Comparison of ENCODE assay signal across 23 cellular contexts in genomic region chr10:99540339-99540672, GRCh38. TPM values are rescaled to one million over a fixed set of nuclear protein-coding genes. Genes with fewer than 3 reads are reported as not detected.
DNase-seq lines count a peak whose midpoint lies in the region; ATAC-seq lines count a peak whose summit lies in the region.
"Had no signal": no experiment of that assay in that cellular context is flagged by ENCODE, and none has a peak within 500 bp of the region (broad histone marks: within the 10 kb centered on the region; RNA-seq: fewer than 3 reads in every experiment).

No MANE protein-coding gene starts in this region.

- POLR2A ChIA-PET in T-cell (lab: Charles Lee), result no interaction called here

- intact Hi-C loops in activated naive CD4-positive, alpha-beta T cell treated with anti-CD3 and anti-CD28 coated beads for 36 hours (cut with micrococcal nuclease), result no loop called here

- H3K27me3 Mint-ChIP-seq in activated naive CD4-positive, alpha-beta T cell treated with anti-CD3 and anti-CD28 coated beads for 36 hours (ENCODE audit: low read depth), result peaks cover 67% of the 10 kb centered on the region
- H3K27me3 Mint-ChIP-seq in activated naive CD4-positive, alpha-beta T cell treated with anti-CD3 and anti-CD28 coated beads, Interleukin-2, amount 10 ng/mL, durations not matched to agents 7 days and 5 days, result peaks cover 92% of the 10 kb centered on the region
- H3K27me3 Mint-ChIP-seq in T-cell, result peaks cover 56 to 78% of the 10 kb centered on the region in 2 donors
- H3K27me3 Mint-ChIP-seq in memory B cell, result peaks cover 42% of the 10 kb centered on the region
- H3K27me3 Mint-ChIP-seq in stimulated activated naive CD8-positive, alpha-beta T cell treated with anti-CD3 and anti-CD28 coated beads, Interleukin-15, amount 100 ng/mL, for 72 hours, result peaks cover 99% of the 10 kb centered on the region

- peaks cover 14% of the 10 kb centered on the region for H3K4me1 Mint-ChIP-seq in activated naive CD4-positive, alpha-beta T cell treated with anti-CD3 and anti-CD28 coated beads for 36 hours (ENCODE audit: low read depth)
- peaks cover 12% of the 10 kb centered on the region for H3K4me1 Mint-ChIP-seq in activated naive CD4-positive, alpha-beta T cell treated with anti-CD3 and anti-CD28 coated beads, Interleukin-2, amount 10 ng/mL, durations not matched to agents 7 days and 5 days
- H3K4me1 Mint-ChIP-seq in T-cell (peaks cover 7 to 28% (median 16%) of the 10 kb centered on the region in 3 donors), memory B cell (peaks cover 11% of the 10 kb centered on the region)
- peaks cover 31% of the 10 kb centered on the region for H3K4me1 Mint-ChIP-seq in stimulated activated naive CD8-positive, alpha-beta T cell treated with anti-CD3 and anti-CD28 coated beads, Interleukin-15, amount 100 ng/mL, for 72 hours

- CTCF ChIA-PET in activated naive CD4-positive, alpha-beta T cell treated with anti-CD3 and anti-CD28 coated beads for 36 hours (lab: Charles Lee), result interaction anchor here (0.6 kb wide), 1 partner anchor 1726 kb away, joined by 3 read pairs; no protein-coding TSS in a partner anchor
- CTCF ChIA-PET in activated naive CD4-positive, alpha-beta T cell treated with anti-CD3 and anti-CD28 coated beads, Interleukin-2, amount 10 ng/mL, durations not matched to agents 7 days and 5 days (lab: Charles Lee), result no interaction called here
- CTCF ChIA-PET in T-cell (lab: Charles Lee), result no interaction called here

- no peaks in the 10 kb centered on the region for H3K36me3 Mint-ChIP-seq in activated naive CD4-positive, alpha-beta T cell treated with anti-CD3 and anti-CD28 coated beads for 36 hours (ENCODE audit: low read depth)
- no peaks in the 10 kb centered on the region for H3K36me3 Mint-ChIP-seq in activated naive CD4-positive, alpha-beta T cell treated with anti-CD3 and anti-CD28 coated beads, Interleukin-2, amount 10 ng/mL, durations not matched to agents 7 days and 5 days
- H3K36me3 Mint-ChIP-seq in T-cell (no peaks in the 10 kb centered on the region), memory B cell (no peaks in the 10 kb centered on the region)
- H3K36me3 Mint-ChIP-seq: CD8-positive, alpha-beta T cell had no signal

- no peak for DNase-seq in activated naive CD4-positive, alpha-beta T cell treated with anti-CD3 and anti-CD28 coated beads for 36 hours
- no peak for DNase-seq in activated naive CD4-positive, alpha-beta T cell treated with anti-CD3 and anti-CD28 coated beads, Interleukin-2, amount 10 ng/mL, durations not matched to agents 7 days and 5 days
- DNase-seq in T-cell, result no peak
- DNase-seq in memory B cell (ENCODE audit: low spot score in 2 of 2), result no peak
- no peak for DNase-seq in stimulated activated naive CD8-positive, alpha-beta T cell treated with anti-CD3 and anti-CD28 coated beads, Interleukin-15, amount 100 ng/mL, for 72 hours
- DNase-seq in cerebellum (ENCODE audit: low spot score), result no peak
- DNase-seq: activated CD4-positive, alpha-beta T cell treated with anti-CD3 and anti-CD28 coated beads for 36 hours; activated CD8-positive, alpha-beta memory T cell treated with anti-CD3 and anti-CD28 coated beads, Interleukin-2, amount 50 U/mL, for 4 hours; activated naive CD4-positive, alpha-beta T cell treated with Interleukin-2 at 50 U/mL for 16 hours; CD8-positive, alpha-beta T cell; dermis blood vessel endothelial cell; esophagus squamous epithelium; GOT3; heart right ventricle; NCI-H187 treated with DMSO at 0.1 percent for 48 hours; NCI-H524 treated with DMSO at 0.1 percent for 48 hours; SJCRH30; stimulated activated naive CD4-positive, alpha-beta T cell treated with Interleukin-2 at 50 U/mL for 16 hours; T-helper 9 cell had no signal

- no peaks in the 10 kb centered on the region for H3K9me3 Mint-ChIP-seq in activated naive CD4-positive, alpha-beta T cell treated with anti-CD3 and anti-CD28 coated beads for 36 hours
- no peaks in the 10 kb centered on the region for H3K9me3 Mint-ChIP-seq in activated naive CD4-positive, alpha-beta T cell treated with anti-CD3 and anti-CD28 coated beads, Interleukin-2, amount 10 ng/mL, durations not matched to agents 7 days and 5 days
- H3K9me3 Mint-ChIP-seq in T-cell, result no peaks in the 10 kb centered on the region
- H3K9me3 Mint-ChIP-seq in memory B cell, result no peaks in the 10 kb centered on the region
- no peaks in the 10 kb centered on the region for H3K9me3 Mint-ChIP-seq in stimulated activated naive CD8-positive, alpha-beta T cell treated with anti-CD3 and anti-CD28 coated beads, Interleukin-15, amount 100 ng/mL, for 72 hours
- H3K9me3 Mint-ChIP-seq: CD8-positive, alpha-beta T cell had no signal

- ATAC-seq in T-cell (replicated peaks in 1 of 4) (no peak), memory B cell (ENCODE audit: low read depth) (peak; percentile 10), GM21528 (IDR thresholded peaks at IDR 0.05; ENCODE audit: low FRiP score, unreplicated experiment) (no peak), GM21529 (IDR thresholded peaks at IDR 0.05; ENCODE audit: unreplicated experiment) (no peak)
- ATAC-seq in stimulated activated naive CD8-positive, alpha-beta T cell treated with anti-CD3 and anti-CD28 coated beads, Interleukin-15, amount 100 ng/mL, for 72 hours, result no peak
- ATAC-seq: activated CD4-positive, alpha-beta T cell treated with anti-CD3 and anti-CD28 coated beads for 36 hours; CD8-positive, alpha-beta T cell had no signal

- no peak overlapping the region for H3K27ac Mint-ChIP-seq in activated naive CD4-positive, alpha-beta T cell treated with anti-CD3 and anti-CD28 coated beads for 36 hours
- no peak overlapping the region for H3K27ac Mint-ChIP-seq in activated naive CD4-positive, alpha-beta T cell treated with anti-CD3 and anti-CD28 coated beads, Interleukin-2, amount 10 ng/mL, durations not matched to agents 7 days and 5 days
- H3K27ac Mint-ChIP-seq in T-cell (no peak overlapping the region), memory B cell (no peak overlapping the region)
- no peak overlapping the region for H3K27ac Mint-ChIP-seq in stimulated activated naive CD8-positive, alpha-beta T cell treated with anti-CD3 and anti-CD28 coated beads, Interleukin-15, amount 100 ng/mL, for 72 hours
- H3K27ac Mint-ChIP-seq: activated CD4-positive, alpha-beta T cell treated with anti-CD3 and anti-CD28 coated beads for 36 hours; CD8-positive, alpha-beta T cell had no signal

- peak overlapping the region; percentile 21 for H3K4me3 Mint-ChIP-seq in activated naive CD4-positive, alpha-beta T cell treated with anti-CD3 and anti-CD28 coated beads for 36 hours
- no peak overlapping the region for H3K4me3 Mint-ChIP-seq in activated naive CD4-positive, alpha-beta T cell treated with anti-CD3 and anti-CD28 coated beads, Interleukin-2, amount 10 ng/mL, durations not matched to agents 7 days and 5 days
- H3K4me3 Mint-ChIP-seq in T-cell (peak overlapping the region in 2 of 3 donors; percentile 26 to 28), memory B cell (peak overlapping the region; percentile 62)
- peak overlapping the region; percentile 51 to 59 for H3K4me3 Mint-ChIP-seq in stimulated activated naive CD8-positive, alpha-beta T cell treated with anti-CD3 and anti-CD28 coated beads, Interleukin-15, amount 100 ng/mL, for 72 hours
- H3K4me3 Mint-ChIP-seq: activated CD4-positive, alpha-beta T cell treated with anti-CD3 and anti-CD28 coated beads for 36 hours; CD8-positive, alpha-beta T cell had no signal

RNA-seq across cellular contexts. Expression of gene NKX2-3, which starts 7.6 kb away (rescaled TPM):
- total RNA-seq in activated naive CD4-positive, alpha-beta T cell treated with anti-CD3 and anti-CD28 coated beads for 36 hours, result not detected
- total RNA-seq in T-cell (under 1 TPM in 1 of 5 donors, not detected in 4; 0.15 TPM), cerebellum (not detected)
- total RNA-seq: activated CD4-positive, alpha-beta T cell treated with anti-CD3 and anti-CD28 coated beads for 36 hours; CD8-positive, alpha-beta T cell; dermis blood vessel endothelial cell; heart right ventricle; kidney epithelial cell; SJCRH30; vagina had no signal
